Comparison of ENCODE assay signal across 8 cellular contexts in the genomic region with DNA sequence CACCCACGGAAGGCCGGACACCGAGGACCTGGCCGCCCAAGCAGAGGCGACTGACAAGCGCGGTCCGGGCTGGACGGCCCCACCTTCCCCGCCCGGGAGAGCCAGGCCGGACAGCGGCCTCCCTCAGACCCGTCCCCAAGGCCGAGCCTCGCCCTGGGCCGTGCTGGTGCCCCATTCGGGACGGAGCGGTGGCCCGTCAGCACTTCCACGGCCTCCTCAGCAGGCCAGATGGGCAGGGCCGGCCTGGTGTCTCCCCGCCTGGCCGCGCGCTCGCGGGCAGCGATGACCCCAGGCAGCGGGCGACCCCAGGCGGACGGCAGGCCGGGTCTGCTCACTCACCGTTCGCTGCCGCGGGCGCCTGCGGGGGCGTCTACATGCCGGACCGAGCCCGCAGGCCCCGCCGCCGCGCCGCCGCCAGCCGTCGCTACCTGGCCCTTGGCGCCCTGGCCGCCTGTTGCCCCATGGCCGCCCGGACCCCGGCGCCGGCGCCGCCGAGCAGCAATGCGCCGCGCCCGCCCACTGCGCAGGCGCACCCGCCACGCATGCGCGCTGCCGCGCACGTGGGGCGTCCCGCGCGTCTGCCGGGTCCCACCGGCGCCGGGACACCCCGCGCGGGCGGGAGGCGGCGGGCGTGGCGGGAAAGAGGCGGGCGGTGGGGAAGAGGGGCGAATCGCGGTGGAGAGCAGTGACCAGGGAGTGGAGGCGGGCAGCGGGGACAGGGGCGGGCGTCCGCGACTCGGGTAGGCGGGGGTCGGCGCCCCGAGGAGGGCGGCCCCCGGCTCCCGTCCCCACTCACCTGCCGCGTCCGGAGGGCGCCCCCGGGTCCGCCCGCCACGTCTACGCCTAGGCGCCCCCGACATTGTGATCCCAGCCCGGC. TPM values are rescaled to one million over a fixed set of nuclear protein-coding genes. Genes with fewer than 3 reads are reported as not detected.
A peak's percentile ranks its signal among the peaks of the same experiment; 100 is the strongest.
DNase-seq lines count a peak whose midpoint lies in the region; ATAC-seq and TF ChIP-seq lines count a peak whose summit lies in the region.

A gene with protein sequence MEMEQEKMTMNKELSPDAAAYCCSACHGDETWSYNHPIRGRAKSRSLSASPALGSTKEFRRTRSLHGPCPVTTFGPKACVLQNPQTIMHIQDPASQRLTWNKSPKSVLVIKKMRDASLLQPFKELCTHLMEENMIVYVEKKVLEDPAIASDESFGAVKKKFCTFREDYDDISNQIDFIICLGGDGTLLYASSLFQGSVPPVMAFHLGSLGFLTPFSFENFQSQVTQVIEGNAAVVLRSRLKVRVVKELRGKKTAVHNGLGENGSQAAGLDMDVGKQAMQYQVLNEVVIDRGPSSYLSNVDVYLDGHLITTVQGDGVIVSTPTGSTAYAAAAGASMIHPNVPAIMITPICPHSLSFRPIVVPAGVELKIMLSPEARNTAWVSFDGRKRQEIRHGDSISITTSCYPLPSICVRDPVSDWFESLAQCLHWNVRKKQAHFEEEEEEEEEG (minus strand): TSS at position 521 of the 877 bp plus-strand sequence. CDS start 13,064 bp downstream, outside the sequence.

- peak; percentile 82 for DNase-seq in OCI-M1 (lab: John Stamatoyannopoulos, UW)
- peak; percentile 70 for DNase-seq in activated T-helper 1 cell treated with Interleukin-2 at 50 U/mL for 16 hours (ENCODE audit: low read depth)
- peak; percentile 29 for DNase-seq in fibroblast of gingiva (ENCODE audit: low read depth)
- DNase-seq in natural killer cell = peak; percentile 80
- DNase-seq in stimulated activated naive B cell treated with anti-CD40 and anti-IgM and Interleukin-4, amounts not matched to agents 10 μg/mL and 1 μg/mL and 100 μg/mL, for 72 hours = peak; percentile 78

- no peaks in the 10 kb centered on the region for H3K27me3 Mint-ChIP-seq in natural killer cell (ENCODE audit: low read depth in 2 of 2)
- H3K27me3 Mint-ChIP-seq in stimulated activated naive B cell treated with anti-CD40 and anti-IgM and Interleukin-4, amounts not matched to agents 10 μg/mL and 1 μg/mL and 100 μg/mL, for 72 hours = no peaks in the 10 kb centered on the region

- H3K27ac Mint-ChIP-seq in natural killer cell = peak within 1 kb of the TSS; percentile 96 to 97
- H3K27ac Mint-ChIP-seq in stimulated activated naive B cell treated with anti-CD40 and anti-IgM and Interleukin-4, amounts not matched to agents 10 μg/mL and 1 μg/mL and 100 μg/mL, for 72 hours = peak within 1 kb of the TSS; percentile 95

- no peaks in the 10 kb centered on the region; the same call in 1 of the 2 replicates for H3K9me3 ChIP-seq in BLaER1

- intact Hi-C loops in natural killer cell (cut with micrococcal nuclease) = no loop called here

- H3K4me3 Mint-ChIP-seq in natural killer cell = peak within 1 kb of the TSS; percentile 89
- H3K4me3 Mint-ChIP-seq in stimulated activated naive B cell treated with anti-CD40 and anti-IgM and Interleukin-4, amounts not matched to agents 10 μg/mL and 1 μg/mL and 100 μg/mL, for 72 hours = peak within 1 kb of the TSS; percentile 86 to 87

- H3K4me1 ChIP-seq in BLaER1 = peaks cover 73% of the 10 kb centered on the region

- H3K4me3 ChIP-seq in BLaER1 = peak within 1 kb of the TSS; percentile 100

- H4K20me1 ChIP-seq in BLaER1 = peaks cover 57% of the 10 kb centered on the region

- H3K27me3 ChIP-seq in BLaER1 = no peaks in the 10 kb centered on the region

- H3K9me3 Mint-ChIP-seq in natural killer cell = no peaks in the 10 kb centered on the region
- H3K9me3 Mint-ChIP-seq in stimulated activated naive B cell treated with anti-CD40 and anti-IgM and Interleukin-4, amounts not matched to agents 10 μg/mL and 1 μg/mL and 100 μg/mL, for 72 hours = no peaks in the 10 kb centered on the region

- no peak for TF ChIP-seq CTCF in natural killer cell (IDR thresholded peaks at IDR 0.05)

- H3K4me2 ChIP-seq in BLaER1 = peak within 1 kb of the TSS; percentile 97

- peak; percentile 34 for ATAC-seq in GM19023 (IDR thresholded peaks at IDR 0.05; ENCODE audit: unreplicated experiment)
- ATAC-seq in HG03175 (IDR thresholded peaks at IDR 0.05; ENCODE audit: unreplicated experiment) = peak; percentile 37
- peak; percentile 46 to 66 (median 62) for ATAC-seq in natural killer cell
- peak; percentile 36 to 39 for ATAC-seq in stimulated activated naive B cell treated with anti-CD40 and anti-IgM and Interleukin-4, amounts not matched to agents 10 μg/mL and 1 μg/mL and 100 μg/mL, for 72 hours (replicated peaks)

- no peaks in the 10 kb centered on the region for H3K36me3 Mint-ChIP-seq in natural killer cell
- peaks cover 9 to 22% of the 10 kb centered on the region in 2 donors for H3K36me3 Mint-ChIP-seq in stimulated activated naive B cell treated with anti-CD40 and anti-IgM and Interleukin-4, amounts not matched to agents 10 μg/mL and 1 μg/mL and 100 μg/mL, for 72 hours

- peak within 1 kb of the TSS; percentile 100 for H3K9ac ChIP-seq in BLaER1

- peaks cover 55 to 61% of the 10 kb centered on the region in 2 donors for H3K4me1 Mint-ChIP-seq in natural killer cell
- peaks cover 55 to 71% of the 10 kb centered on the region in 2 donors for H3K4me1 Mint-ChIP-seq in stimulated activated naive B cell treated with anti-CD40 and anti-IgM and Interleukin-4, amounts not matched to agents 10 μg/mL and 1 μg/mL and 100 μg/mL, for 72 hours

- peaks cover 16% of the 10 kb centered on the region for H3K36me3 ChIP-seq in BLaER1

- H3K27ac ChIP-seq in BLaER1 = peak within 1 kb of the TSS; percentile 100

RNA-seq across cellular contexts. Expression of the gene that starts here (rescaled TPM):
- total RNA-seq in natural killer cell = 100 to 1,000 TPM in 2 of 3 donors, 10 to 100 TPM in 1; 97.7 to 117 (median 112) TPM

Comparison
In these comparisons a context has a peak if more than half of its experiments do, and no peak if none do; other contexts are left out.
1. Peak in every context shown above with its lines: DNase-seq, ATAC-seq, H3K4me3 ChIP-seq and H3K27ac ChIP-seq.
2. DNase-seq: peak in every context shown above with its lines; median percentile 82 in OCI-M1; 80 in natural killer cell; 78 in stimulated activated naive B cell treated with anti-CD40 and anti-IgM and Interleukin-4, amounts not matched to agents 10 μg/mL and 1 μg/mL and 100 μg/mL, for 72 hours; 70 in activated T-helper 1 cell treated with Interleukin-2 at 50 U/mL for 16 hours; 29 in fibroblast of gingiva.